ENCODE assay signal across 8 cellular contexts in the genomic region with DNA sequence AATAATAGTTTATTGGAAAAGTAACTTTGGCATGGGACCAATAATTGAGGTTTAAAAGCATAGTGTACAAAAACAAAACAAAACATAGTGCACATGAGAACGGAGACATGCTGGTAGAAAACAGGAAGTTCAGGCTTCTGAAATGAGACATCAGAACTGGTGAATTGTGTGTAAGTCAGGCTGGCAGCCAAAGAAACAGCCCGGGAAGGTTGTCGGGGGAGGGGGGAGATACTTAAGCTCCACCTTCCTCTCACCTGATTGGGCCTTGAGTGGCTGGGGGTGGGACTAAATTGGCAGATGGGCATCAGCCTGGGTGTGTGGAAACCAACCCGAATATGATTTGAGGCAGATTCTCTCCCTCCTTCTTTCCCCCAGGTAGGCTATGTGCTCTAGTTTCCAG.
A peak's percentile ranks its signal among the peaks of the same experiment; 100 is the strongest.
DNase-seq lines count a peak whose midpoint lies in the region; ATAC-seq and TF ChIP-seq lines count a peak whose summit lies in the region.

No MANE protein-coding gene starts in this region.

- DNase-seq in CD1c-positive myeloid dendritic cell (ENCODE audit: extremely low spot score) = peak; percentile 77
- peak; percentile 10 for DNase-seq in GM19238 (ENCODE audit: insufficient read length, low spot score)
- DNase-seq in activated CD4-positive, alpha-beta memory T cell treated with anti-CD3 and anti-CD28 coated beads for 36 hours = peak; percentile 43
- DNase-seq in putamen (ENCODE audit: low spot score) = peak; percentile 16
- no peak for DNase-seq in Calu3
- no peak for DNase-seq in naive thymus-derived CD8-positive, alpha-beta T cell
- DNase-seq in stimulated activated CD4-positive, alpha-beta T cell treated with anti-CD3 and anti-CD28 coated beads, Interleukin-4, amount 100 ng/mL, for 24 hours = no peak

- no peak overlapping the region for H3K4me3 Mint-ChIP-seq in activated CD4-positive, alpha-beta memory T cell treated with anti-CD3 and anti-CD28 coated beads for 36 hours
- no peak overlapping the region for H3K4me3 Mint-ChIP-seq in Calu3 (ENCODE audit: low read depth, unreplicated experiment)
- H3K4me3 Mint-ChIP-seq in naive thymus-derived CD8-positive, alpha-beta T cell = no peak overlapping the region

- CTCF ChIA-PET in activated CD4-positive, alpha-beta memory T cell treated with anti-CD3 and anti-CD28 coated beads for 36 hours (lab: Charles Lee) = no interaction called here
- CTCF ChIA-PET in Calu3 (lab: Charles Lee) = no interaction called here

- no peak overlapping the region for H3K27ac Mint-ChIP-seq in activated CD4-positive, alpha-beta memory T cell treated with anti-CD3 and anti-CD28 coated beads for 36 hours
- H3K27ac Mint-ChIP-seq in Calu3 (ENCODE audit: unreplicated experiment) = no peak overlapping the region
- peak overlapping the region in 1 of 10 donors; percentile 42 for H3K27ac Mint-ChIP-seq in naive thymus-derived CD8-positive, alpha-beta T cell

- no peaks in the 10 kb centered on the region for H3K36me3 Mint-ChIP-seq in activated CD4-positive, alpha-beta memory T cell treated with anti-CD3 and anti-CD28 coated beads for 36 hours
- H3K36me3 Mint-ChIP-seq in Calu3 (ENCODE audit: insufficient read depth, unreplicated experiment) = no peaks in the 10 kb centered on the region
- no peaks in the 10 kb centered on the region for H3K36me3 Mint-ChIP-seq in naive thymus-derived CD8-positive, alpha-beta T cell

- no peaks in the 10 kb centered on the region for H3K4me1 Mint-ChIP-seq in activated CD4-positive, alpha-beta memory T cell treated with anti-CD3 and anti-CD28 coated beads for 36 hours (ENCODE audit: low read depth)
- H3K4me1 Mint-ChIP-seq in Calu3 (ENCODE audit: low read depth, unreplicated experiment) = no peaks in the 10 kb centered on the region
- peaks cover 0 to 5% (median under 1%) of the 10 kb centered on the region in 4 donors for H3K4me1 Mint-ChIP-seq in naive thymus-derived CD8-positive, alpha-beta T cell

- POLR2A ChIA-PET in activated CD4-positive, alpha-beta memory T cell treated with anti-CD3 and anti-CD28 coated beads for 36 hours (lab: Charles Lee) = no interaction called here
- POLR2A ChIA-PET in naive thymus-derived CD8-positive, alpha-beta T cell (lab: Charles Lee) = no interaction called here

- peak; percentile 89 for ATAC-seq in HG03442 (IDR thresholded peaks at IDR 0.05; ENCODE audit: unreplicated experiment)
- no peak for ATAC-seq in naive thymus-derived CD8-positive, alpha-beta T cell

- peaks cover 7% of the 10 kb centered on the region for H3K27me3 Mint-ChIP-seq in activated CD4-positive, alpha-beta memory T cell treated with anti-CD3 and anti-CD28 coated beads for 36 hours
- peaks cover 30% of the 10 kb centered on the region for H3K27me3 Mint-ChIP-seq in Calu3 (ENCODE audit: unreplicated experiment)
- peaks cover 5 to 12% (median 7%) of the 10 kb centered on the region in 5 donors for H3K27me3 Mint-ChIP-seq in naive thymus-derived CD8-positive, alpha-beta T cell

- intact Hi-C loops in activated CD4-positive, alpha-beta memory T cell treated with anti-CD3 and anti-CD28 coated beads for 36 hours (cut with micrococcal nuclease) = no loop called here
- intact Hi-C loops in Calu3 (cut with micrococcal nuclease; ENCODE audit: unreplicated experiment) = no loop called here

- no peak for TF ChIP-seq CTCF in Calu3 (IDR thresholded peaks at IDR 0.05; ENCODE audit: unreplicated experiment)

- no peaks in the 10 kb centered on the region for H3K9me3 Mint-ChIP-seq in activated CD4-positive, alpha-beta memory T cell treated with anti-CD3 and anti-CD28 coated beads for 36 hours
- no peaks in the 10 kb centered on the region for H3K9me3 Mint-ChIP-seq in Calu3 (ENCODE audit: low read depth, unreplicated experiment)
- H3K9me3 Mint-ChIP-seq in naive thymus-derived CD8-positive, alpha-beta T cell = peaks cover 0 to 4% (median 0%) of the 10 kb centered on the region in 9 donors

- BruUV-seq in Calu3 (replicated peaks; lab: Mats Ljungman, UMichigan) = no TSS peak

Comparison
In these comparisons a context has a peak if more than half of its experiments do, and no peak if none do; other contexts are left out.
1. DNase-seq: peak in CD1c-positive myeloid dendritic cell (single experiment), GM19238 (single experiment), activated CD4-positive, alpha-beta memory T cell treated with anti-CD3 and anti-CD28 coated beads for 36 hours (single experiment) and putamen (single experiment); none in Calu3 (single experiment), naive thymus-derived CD8-positive, alpha-beta T cell (0 of 10) and stimulated activated CD4-positive, alpha-beta T cell treated with anti-CD3 and anti-CD28 coated beads, Interleukin-4, amount 100 ng/mL, for 24 hours (single experiment).